In genomic region chr1:159891275-159892157, GRCh38 we compare ENCODE assay signal across 8 cellular contexts. TPM values are rescaled to one million over a fixed set of nuclear protein-coding genes. Genes with fewer than 3 reads are reported as not detected.
DNase-seq lines count a peak whose midpoint lies in the region; ATAC-seq and TF ChIP-seq lines count a peak whose summit lies in the region.

No MANE protein-coding gene starts in this region.

- H2AK5ac ChIP-seq in mesenchymal stem cell (ENCODE audit: low read length, severe bottlenecking): no peak overlapping the region

- no peak overlapping the region for H3K4me2 ChIP-seq in mesenchymal stem cell (ENCODE audit: low read length, poor library complexity, severe bottlenecking)

- no peak overlapping the region for H4K91ac ChIP-seq in mesenchymal stem cell (ENCODE audit: low read length)

- H3K36me3 ChIP-seq in BE2C (no peaks in the 10 kb centered on the region), mesenchymal stem cell (ENCODE audit: control insufficient read depth in 1 of 2, insufficient read depth in 2 of 2, low read depth in 1 of 2, low read length in 2 of 2) (no peaks in the 10 kb centered on the region)

- peak; percentile 88 for DNase-seq in BE2C
- peak; percentile 45 for DNase-seq in GM19240 (ENCODE audit: insufficient read length, low spot score)
- peak; percentile 92 for DNase-seq in NCI-H82 (lab: John Stamatoyannopoulos, UW)
- DNase-seq in activated CD4-positive, alpha-beta memory T cell treated with anti-CD3 and anti-CD28 coated beads, Interleukin-2, amount 10 ng/mL, durations not matched to agents 7 days and 5 days: peak; percentile 82
- DNase-seq in ecto neural progenitor cell (ENCODE audit: low spot score): peak; percentile 74
- DNase-seq in mesenchymal stem cell: peak; percentile 90
- DNase-seq in stimulated activated CD8-positive, alpha-beta memory T cell treated with anti-CD3 and anti-CD28 coated beads, Interleukin-15, amount 100 ng/mL, for 48 hours (ENCODE audit: low read depth in 2 of 2): peak; percentile 60 to 64

- no peaks in the 10 kb centered on the region for H3K79me1 ChIP-seq in mesenchymal stem cell (replicated peaks; ENCODE audit: low read length, poor library complexity, severe bottlenecking)

- peak; percentile 55 for ATAC-seq in HG03575 (IDR thresholded peaks at IDR 0.05; ENCODE audit: extremely low read depth, insufficient number of reproducible peaks, low FRiP score, unreplicated experiment)

- no peak overlapping the region for H3K4ac ChIP-seq in mesenchymal stem cell (ENCODE audit: low read depth in 1 of 2, low read length in 2 of 2)

- H3K9me3 Mint-ChIP-seq in activated CD4-positive, alpha-beta memory T cell treated with anti-CD3 and anti-CD28 coated beads, Interleukin-2, amount 10 ng/mL, durations not matched to agents 7 days and 5 days: no peaks in the 10 kb centered on the region

- no peak overlapping the region for H2AFZ ChIP-seq in mesenchymal stem cell (ENCODE audit: low read depth, low read length)

- no peak overlapping the region for H2BK120ac ChIP-seq in mesenchymal stem cell (ENCODE audit: low read depth, low read length)

- no peak overlapping the region for H3K14ac ChIP-seq in mesenchymal stem cell (ENCODE audit: low read length in 2 of 2)

- H3K18ac ChIP-seq in mesenchymal stem cell (ENCODE audit: low read depth in 1 of 2, low read length in 2 of 2): no peak overlapping the region

- no peak overlapping the region for H2BK12ac ChIP-seq in mesenchymal stem cell (ENCODE audit: low read length in 2 of 2)

- H3K27ac ChIP-seq in mesenchymal stem cell (ENCODE audit: low read length, poor library complexity, severe bottlenecking): no peak overlapping the region

- no peak overlapping the region for H2BK15ac ChIP-seq in mesenchymal stem cell (ENCODE audit: low read depth, poor library complexity, severe bottlenecking)

- no peak overlapping the region for H3K27ac Mint-ChIP-seq in activated CD4-positive, alpha-beta memory T cell treated with anti-CD3 and anti-CD28 coated beads, Interleukin-2, amount 10 ng/mL, durations not matched to agents 7 days and 5 days

- no peak overlapping the region for H3K4me3 ChIP-seq in BE2C (ENCODE audit: low read depth, low read length)
- H3K4me3 ChIP-seq in mesenchymal stem cell (ENCODE audit: insufficient read depth in 1 of 2, low read depth in 1 of 2, low read length in 2 of 2): no peak overlapping the region

- 48% methylated on average over 7 of the region's 7 CpGs for WGBS in mesenchymal stem cell

- POLR2A ChIA-PET in activated CD4-positive, alpha-beta memory T cell treated with anti-CD3 and anti-CD28 coated beads, Interleukin-2, amount 10 ng/mL, durations not matched to agents 7 days and 5 days (lab: Charles Lee): interaction anchor here (1.2 to 8.6 kb wide), 5 partner anchors 11 to 95 kb away, joined by 3 to 64 read pairs (median 10); partner anchors contain the start of gene TAGLN2

- TF ChIP-seq CTCF in BE2C (IDR thresholded peaks at IDR 0.05; ENCODE audit: low read depth, low read length): peak; percentile 99

- H3K27me3 Mint-ChIP-seq in activated CD4-positive, alpha-beta memory T cell treated with anti-CD3 and anti-CD28 coated beads, Interleukin-2, amount 10 ng/mL, durations not matched to agents 7 days and 5 days: peaks cover 12% of the 10 kb centered on the region

- H3K4me1 Mint-ChIP-seq in activated CD4-positive, alpha-beta memory T cell treated with anti-CD3 and anti-CD28 coated beads, Interleukin-2, amount 10 ng/mL, durations not matched to agents 7 days and 5 days: peaks cover 19% of the 10 kb centered on the region

- CTCF ChIA-PET in activated CD4-positive, alpha-beta memory T cell treated with anti-CD3 and anti-CD28 coated beads, Interleukin-2, amount 10 ng/mL, durations not matched to agents 7 days and 5 days (lab: Charles Lee): interaction anchor here (0.7 to 6.6 kb wide), 25 partner anchors 10 to 678 kb away, joined by 3 to 221 read pairs (median 6); partner anchors contain the start of genes DUSP23, FCRL6 and TAGLN2

- H3K4me3 Mint-ChIP-seq in activated CD4-positive, alpha-beta memory T cell treated with anti-CD3 and anti-CD28 coated beads, Interleukin-2, amount 10 ng/mL, durations not matched to agents 7 days and 5 days: no peak overlapping the region

- H3K4me1 ChIP-seq in BE2C (peaks cover 8% of the 10 kb centered on the region), mesenchymal stem cell (ENCODE audit: control insufficient read depth, insufficient read depth, low read depth, low read length) (peaks cover 4% of the 10 kb centered on the region)

- H3K23ac ChIP-seq in mesenchymal stem cell (ENCODE audit: low read length in 2 of 2): no peak overlapping the region

- H4K8ac ChIP-seq in mesenchymal stem cell (ENCODE audit: low read length): no peak overlapping the region

- H2BK5ac ChIP-seq in mesenchymal stem cell (ENCODE audit: low read depth, low read length, poor library complexity, severe bottlenecking): no peak overlapping the region

- H3K9me3 ChIP-seq in BE2C: no peaks in the 10 kb centered on the region
- no peaks in the 10 kb centered on the region for H3K9me3 ChIP-seq in mesenchymal stem cell (ENCODE audit: control insufficient read depth, low read length)

- no peaks in the 10 kb centered on the region for H3K36me3 Mint-ChIP-seq in activated CD4-positive, alpha-beta memory T cell treated with anti-CD3 and anti-CD28 coated beads, Interleukin-2, amount 10 ng/mL, durations not matched to agents 7 days and 5 days (ENCODE audit: low read depth)

- no peaks in the 10 kb centered on the region for H3K27me3 ChIP-seq in BE2C
- H3K27me3 ChIP-seq in mesenchymal stem cell (ENCODE audit: control insufficient read depth in 1 of 2, insufficient read depth in 1 of 2, low read length in 2 of 2): no peaks in the 10 kb centered on the region

- peak overlapping the region; percentile 43 for H3K9ac ChIP-seq in mesenchymal stem cell (ENCODE audit: low read length)

RNA-seq across cellular contexts. Expression of gene CFAP45, which starts 8.4 kb away (rescaled TPM):
- 3.6 TPM for polyA plus RNA-seq in BE2C (2012; ENCODE audit: insufficient read depth, insufficient read length, low read depth)
- total RNA-seq in activated CD4-positive, alpha-beta memory T cell treated with anti-CD3 and anti-CD28 coated beads, Interleukin-2, amount 10 ng/mL, durations not matched to agents 7 days and 5 days: 1 to 10 TPM; 1.0 to 1.3 TPM
- polyA plus RNA-seq in mesenchymal stem cell (2013, experiment 1 of 2): 0.86 TPM
- 0.71 TPM for polyA plus RNA-seq in mesenchymal stem cell (2013, experiment 2 of 2)

RNA-seq across cellular contexts. Expression of gene VSIG8, which starts 29.1 kb away (rescaled TPM):
- 0.60 TPM for polyA plus RNA-seq in BE2C (2012; ENCODE audit: insufficient read depth, insufficient read length, low read depth)
- not detected for total RNA-seq in activated CD4-positive, alpha-beta memory T cell treated with anti-CD3 and anti-CD28 coated beads, Interleukin-2, amount 10 ng/mL, durations not matched to agents 7 days and 5 days
- not detected for polyA plus RNA-seq in mesenchymal stem cell (2013, experiment 1 of 2)
- polyA plus RNA-seq in mesenchymal stem cell (2013, experiment 2 of 2): not detected

RNA-seq across cellular contexts. Expression of gene TAGLN2, which starts 33.8 kb away (rescaled TPM):
- 685 TPM for polyA plus RNA-seq in BE2C (2012; ENCODE audit: insufficient read depth, insufficient read length, low read depth)
- total RNA-seq in activated CD4-positive, alpha-beta memory T cell treated with anti-CD3 and anti-CD28 coated beads, Interleukin-2, amount 10 ng/mL, durations not matched to agents 7 days and 5 days: 100 to 1,000 TPM; 548 to 554 TPM
- 328 TPM for polyA plus RNA-seq in mesenchymal stem cell (2013, experiment 1 of 2)
- polyA plus RNA-seq in mesenchymal stem cell (2013, experiment 2 of 2): 330 TPM

RNA-seq across cellular contexts. Expression of gene IGSF9, which starts 53.9 kb away (rescaled TPM):
- polyA plus RNA-seq in BE2C (2012; ENCODE audit: insufficient read depth, insufficient read length, low read depth): 3.8 TPM
- not detected for total RNA-seq in activated CD4-positive, alpha-beta memory T cell treated with anti-CD3 and anti-CD28 coated beads, Interleukin-2, amount 10 ng/mL, durations not matched to agents 7 days and 5 days
- polyA plus RNA-seq in mesenchymal stem cell (2013, experiment 1 of 2): 0.03 TPM
- 0.03 TPM for polyA plus RNA-seq in mesenchymal stem cell (2013, experiment 2 of 2)
